Comparison of ENCODE assay signal across 28 cellular contexts in genomic region chr4:58825278-58825677, GRCh38.
"Had no signal": no experiment of that assay in that cellular context is flagged by ENCODE, and none has a peak within 500 bp of the region (broad histone marks: within the 10 kb centered on the region; RNA-seq: fewer than 3 reads in every experiment).

No MANE protein-coding gene starts in this region.

- H3K4me3 ChIP-seq: neural progenitor cell, pancreas, prostate gland, right atrium auricular region, skin epidermis, smooth muscle cell, spleen, suprapubic skin, testis, tibial artery, transverse colon, upper lobe of right lung, uterus had no signal

- H3K4me2 ChIP-seq: neural progenitor cell, smooth muscle cell had no signal

- H3K27me3 Mint-ChIP-seq: naive thymus-derived CD4-positive, alpha-beta T cell; stimulated activated memory B cell treated with anti-CD40 and anti-IgM and Interleukin-4, amounts not matched to agents 10 μg/mL and 1 μg/mL and 100 μg/mL, for 72 hours; stimulated activated naive CD8-positive, alpha-beta T cell treated with anti-CD3 and anti-CD28 coated beads, Interleukin-15, amount 100 ng/mL, for 72 hours; type B pancreatic cell had no signal

- H3K4me3 Mint-ChIP-seq: naive thymus-derived CD4-positive, alpha-beta T cell; natural killer cell; nephron; neural progenitor cell; stimulated activated memory B cell treated with anti-CD40 and anti-IgM and Interleukin-4, amounts not matched to agents 10 μg/mL and 1 μg/mL and 100 μg/mL, for 72 hours; stimulated activated naive CD8-positive, alpha-beta T cell treated with anti-CD3 and anti-CD28 coated beads, Interleukin-15, amount 100 ng/mL, for 72 hours; type B pancreatic cell had no signal

- H3K36me3 ChIP-seq: neural progenitor cell, pancreas, prostate gland, right atrium auricular region, spleen, suprapubic skin, tibial artery, transverse colon, upper lobe of right lung, uterus had no signal

- H3K36me3 Mint-ChIP-seq: naive thymus-derived CD4-positive, alpha-beta T cell; natural killer cell; neural progenitor cell; stimulated activated memory B cell treated with anti-CD40 and anti-IgM and Interleukin-4, amounts not matched to agents 10 μg/mL and 1 μg/mL and 100 μg/mL, for 72 hours; type B pancreatic cell had no signal

- H3K9me3 Mint-ChIP-seq: nephron had no signal

- DNase-seq: naive thymus-derived CD4-positive, alpha-beta T cell; natural killer cell; pancreas; retina; spleen; stimulated activated CD4-positive, alpha-beta T cell treated with anti-CD3 and anti-CD28 coated beads, Interleukin-12 subunit alpha, Interleukin-12 subunit beta, amount 100 ng/mL, for 4 hours; stimulated activated CD4-positive, alpha-beta T cell treated with anti-CD3 and anti-CD28 coated beads, Interleukin-1b, Interleukin-23, amount 100 ng/mL, for 48 hours; stimulated activated CD4-positive, alpha-beta T cell treated with anti-CD3 and anti-CD28 coated beads, Interleukin-4, amount 100 ng/mL, for 1 hour; stimulated activated CD4-positive, alpha-beta T cell treated with anti-CD3 and anti-CD28 coated beads, Interleukin-4, amount 100 ng/mL, for 4 hours; stimulated activated CD8-positive, alpha-beta memory T cell treated with anti-CD3 and anti-CD28 coated beads, Interleukin-4, amount 100 ng/mL, for 48 hours; stimulated activated naive CD4-positive, alpha-beta T cell; stimulated activated naive CD8-positive, alpha-beta T cell treated with anti-CD3 and anti-CD28 coated beads, Interleukin-15, amount 100 ng/mL, for 72 hours; stimulated activated naive CD8-positive, alpha-beta T cell treated with anti-CD3 and anti-CD28 coated beads, Interleukin-15, Interleukin-2, amounts not matched to agents 100 U/mL and 50 U/mL, for 24 hours; substantia nigra; testis; tibial artery; transverse colon; upper lobe of right lung; uterus had no signal

- H3K9me3 ChIP-seq: pancreas, prostate gland, right atrium auricular region, suprapubic skin, testis, tibial artery, transverse colon, upper lobe of right lung, uterus had no signal

- H3K27ac ChIP-seq: neural progenitor cell, pancreas, prostate gland, right atrium auricular region, skin epidermis, spleen, suprapubic skin, testis, tibial artery, transverse colon, upper lobe of right lung, uterus had no signal

- H3K4me1 Mint-ChIP-seq: naive thymus-derived CD4-positive, alpha-beta T cell; natural killer cell; nephron; stimulated activated memory B cell treated with anti-CD40 and anti-IgM and Interleukin-4, amounts not matched to agents 10 μg/mL and 1 μg/mL and 100 μg/mL, for 72 hours; stimulated activated naive CD8-positive, alpha-beta T cell treated with anti-CD3 and anti-CD28 coated beads, Interleukin-15, amount 100 ng/mL, for 72 hours had no signal

- H2AFZ ChIP-seq: neural progenitor cell had no signal

- FAIRE-seq: pancreas had no signal

- H3K9ac ChIP-seq: neural progenitor cell had no signal

- H3K27ac Mint-ChIP-seq: naive thymus-derived CD4-positive, alpha-beta T cell; natural killer cell; nephron; neural progenitor cell; stimulated activated memory B cell treated with anti-CD40 and anti-IgM and Interleukin-4, amounts not matched to agents 10 μg/mL and 1 μg/mL and 100 μg/mL, for 72 hours; stimulated activated naive CD8-positive, alpha-beta T cell treated with anti-CD3 and anti-CD28 coated beads, Interleukin-15, amount 100 ng/mL, for 72 hours; type B pancreatic cell had no signal

- H3K27me3 ChIP-seq: neural progenitor cell, pancreas, right atrium auricular region, spleen, suprapubic skin, testis, tibial artery, transverse colon, upper lobe of right lung, uterus had no signal
